Comparison of ENCODE assay signal across 1 cellular context in genomic region chr17:80132906-80133625, GRCh38.
TF ChIP-seq lines count a peak whose summit lies in the region.

No MANE protein-coding gene starts in this region.

TF ChIP-seq in H1, 55 proteins besides CTCF, POLR2A, EP300 and RAD21:
- TF ChIP-seq ASH2L (IDR thresholded peaks at IDR 0.05; ENCODE audit: low read length) (no peak), POLR2AphosphoS5 (IDR thresholded peaks at IDR 0.05; ENCODE audit: low read depth, low read length) (0 out of 2 replicates have a peak, but pooled peaks have one; percentile 16)
